ENCODE assay signal across 8 cellular contexts in genomic region chr2:201070966-201071304, GRCh38. TPM values are rescaled to one million over a fixed set of nuclear protein-coding genes. Genes with fewer than 3 reads are reported as not detected.
A peak's percentile ranks its signal among the peaks of the same experiment; 100 is the strongest.
DNase-seq lines count a peak whose midpoint lies in the region; ATAC-seq and TF ChIP-seq lines count a peak whose summit lies in the region.

No MANE protein-coding gene starts in this region.

- no peaks in the 10 kb centered on the region for H3K36me3 ChIP-seq in muscle layer of colon (ENCODE audit: insufficient read depth, low read length)

- ATAC-seq in activated CD4-positive, alpha-beta T cell treated with anti-CD3 and anti-CD28 coated beads for 36 hours: no peak

- H3K4me3 ChIP-seq in choroid plexus epithelial cell (ENCODE audit: low read depth, low read length) (peak overlapping the region; percentile 86), muscle layer of colon (ENCODE audit: low read depth in 1 of 2, low read length in 2 of 2) (peak overlapping the region; percentile 86 to 90)

- intact Hi-C loops in activated CD4-positive, alpha-beta T cell treated with anti-CD3 and anti-CD28 coated beads for 36 hours (cut with DNase I, micrococcal nuclease): loop anchor here (1.0 to 5.0 kb wide), 16 partner anchors 45 to 1196 kb away; partner anchors contain the start of genes NIF3L1 (in 2 of the 2), ORC2 (in 2 of the 2), PPIL3 (in 2 of the 2) and BZW1 (in 1 of the 2)

- H3K4me1 ChIP-seq in muscle layer of colon (ENCODE audit: insufficient read depth, low read length): peaks cover 49% of the 10 kb centered on the region

- DNase-seq in activated CD4-positive, alpha-beta T cell treated with anti-CD3 and anti-CD28 coated beads for 36 hours: no peak
- no peak for DNase-seq in activated CD4-positive, alpha-beta T cell treated with anti-CD3 and anti-CD28 coated beads, Interleukin-2, amount 50 U/mL, for 48 hours
- DNase-seq in NCI-H748 treated with DMSO at 0.1 percent for 48 hours (lab: John Stamatoyannopoulos, UW) (peak; percentile 44), choroid plexus epithelial cell (ENCODE audit: low read depth) (no peak), GM19240 (ENCODE audit: insufficient read length, low spot score) (no peak), putamen (ENCODE audit: low spot score) (no peak), SW 1271 (lab: John Stamatoyannopoulos, UW) (no peak)

- peaks cover 62% of the 10 kb centered on the region for H3K4me1 Mint-ChIP-seq in activated CD4-positive, alpha-beta T cell treated with anti-CD3 and anti-CD28 coated beads for 36 hours

- peak overlapping the region; percentile 97 for H3K4me3 Mint-ChIP-seq in activated CD4-positive, alpha-beta T cell treated with anti-CD3 and anti-CD28 coated beads for 36 hours

- peak overlapping the region; percentile 93 for H3K9ac ChIP-seq in muscle layer of colon (ENCODE audit: low read length)

- peaks cover 5% of the 10 kb centered on the region for H3K36me3 Mint-ChIP-seq in activated CD4-positive, alpha-beta T cell treated with anti-CD3 and anti-CD28 coated beads for 36 hours (ENCODE audit: low read depth)

- POLR2A ChIA-PET in activated CD4-positive, alpha-beta T cell treated with anti-CD3 and anti-CD28 coated beads for 36 hours (lab: Charles Lee): interaction anchor here (0.6 to 1.1 kb wide), 4 partner anchors 27 to 225 kb away, joined by 3 to 6 read pairs (median 4); partner anchors contain the start of genes CFLAR, NIF3L1 and PPIL3

- H3K27me3 Mint-ChIP-seq in activated CD4-positive, alpha-beta T cell treated with anti-CD3 and anti-CD28 coated beads for 36 hours: no peaks in the 10 kb centered on the region

- no peak for TF ChIP-seq CTCF in choroid plexus epithelial cell (conservative IDR thresholded peaks at IDR 0.05; ENCODE audit: low read depth, low read length)

- H3K27me3 ChIP-seq in muscle layer of colon (ENCODE audit: control insufficient read depth in 1 of 2, insufficient read depth in 2 of 2, low read length in 2 of 2): no peaks in the 10 kb centered on the region

- CTCF ChIA-PET in activated CD4-positive, alpha-beta T cell treated with anti-CD3 and anti-CD28 coated beads for 36 hours (lab: Charles Lee): interaction anchor here (0.5 to 3.6 kb wide), 11 partner anchors 12 to 396 kb away, joined by 3 to 29 read pairs (median 3); partner anchors contain the start of gene ORC2

- no peaks in the 10 kb centered on the region for H3K9me3 ChIP-seq in muscle layer of colon (ENCODE audit: low read length)

- H3K27ac ChIP-seq in muscle layer of colon (ENCODE audit: low read depth, low read length): peak overlapping the region; percentile 45

- H3K9me3 Mint-ChIP-seq in activated CD4-positive, alpha-beta T cell treated with anti-CD3 and anti-CD28 coated beads for 36 hours (ENCODE audit: low read depth): no peaks in the 10 kb centered on the region

- H3K27ac Mint-ChIP-seq in activated CD4-positive, alpha-beta T cell treated with anti-CD3 and anti-CD28 coated beads for 36 hours: peak overlapping the region; percentile 96

RNA-seq across cellular contexts. Expression of gene HYCC2, which starts 0.5 kb away (rescaled TPM):
- 10 to 100 TPM; 15.8 to 16.0 TPM for total RNA-seq in activated CD4-positive, alpha-beta T cell treated with anti-CD3 and anti-CD28 coated beads for 36 hours

RNA-seq across cellular contexts. Expression of gene NDUFB3, which starts 0.9 kb away (rescaled TPM):
- 100 to 1,000 TPM; 126 to 150 TPM for total RNA-seq in activated CD4-positive, alpha-beta T cell treated with anti-CD3 and anti-CD28 coated beads for 36 hours

RNA-seq across cellular contexts. Expression of gene CFLAR, which starts 45.0 kb away (rescaled TPM):
- total RNA-seq in activated CD4-positive, alpha-beta T cell treated with anti-CD3 and anti-CD28 coated beads for 36 hours: 100 to 1,000 TPM; 255 to 270 TPM
